9 cellular contexts compared by ENCODE assay signal in genomic region chr4:99821918-99822503, GRCh38. TPM values are rescaled to one million over a fixed set of nuclear protein-coding genes. Genes with fewer than 3 reads are reported as not detected.
DNase-seq lines count a peak whose midpoint lies in the region; ATAC-seq lines count a peak whose summit lies in the region.
"Had no signal": no experiment of that assay in that cellular context is flagged by ENCODE, and none has a peak within 500 bp of the region (broad histone marks: within the 10 kb centered on the region; RNA-seq: fewer than 3 reads in every experiment).

No MANE protein-coding gene starts in this region.

- no peaks in the 10 kb centered on the region for H3K9me3 Mint-ChIP-seq in T-cell

- peaks cover 0 to 27% (median 0%) of the 10 kb centered on the region in 11 experiments; a peak in 2 of 22 replicates for H3K36me3 ChIP-seq in BLaER1 treated with 17β-estradiol and CSF1 and Interleukin-3, amounts not matched to agents 10 nM and 100 nM

- peak overlapping the region in 3 of 11 experiments; percentile 13 to 37 (median 16); a peak in 5 of 22 replicates for H3K27ac ChIP-seq in BLaER1 treated with 17β-estradiol and CSF1 and Interleukin-3, amounts not matched to agents 10 nM and 100 nM

- peak overlapping the region in 1 of 3 donors; percentile 7 for H3K4me3 Mint-ChIP-seq in T-cell

- H3K4me2 ChIP-seq in BLaER1 treated with 17β-estradiol and CSF1 and Interleukin-3, amounts not matched to agents 10 nM and 100 nM, result peak overlapping the region; percentile 50 to 93 (median 68)

- peaks cover 0 to 48% (median 0%) of the 10 kb centered on the region in 11 experiments; a peak in 2 of 22 replicates for H4K20me1 ChIP-seq in BLaER1 treated with 17β-estradiol and CSF1 and Interleukin-3, amounts not matched to agents 10 nM and 100 nM

- peaks cover 23 to 79% (median 28%) of the 10 kb centered on the region in 10 experiments for H3K4me1 ChIP-seq in BLaER1 treated with 17β-estradiol and CSF1 and Interleukin-3, amounts not matched to agents 10 nM and 100 nM

- peaks cover 70 to 83% (median 79%) of the 10 kb centered on the region in 3 donors for H3K4me1 Mint-ChIP-seq in T-cell

- H3K4me3 ChIP-seq in BLaER1 treated with 17β-estradiol and CSF1 and Interleukin-3, amounts not matched to agents 10 nM and 100 nM, result no peak overlapping the region; a peak in 1 of 20 replicates

- ATAC-seq in GM19372 (IDR thresholded peaks at IDR 0.05; ENCODE audit: low read depth, unreplicated experiment) (peak; percentile 71), HG03103 (IDR thresholded peaks at IDR 0.05; ENCODE audit: low read depth, unreplicated experiment) (peak; percentile 74), T-cell (replicated peaks in 1 of 4) (peak in 3 of 4 experiments; percentile 12 to 35 (median 26)), esophagus mucosa (no peak)

- peaks cover 23% of the 10 kb centered on the region for H3K36me3 Mint-ChIP-seq in T-cell

- POLR2A ChIA-PET in T-cell (lab: Charles Lee), result no interaction called here

- CTCF ChIA-PET in T-cell (lab: Charles Lee), result interaction anchor here (0.5 to 3.2 kb wide), 4 partner anchors 11 to 911 kb away, joined by 3 to 8 read pairs (median 3); no protein-coding TSS in a partner anchor

- peak overlapping the region; percentile 12 to 21 for H3K27ac Mint-ChIP-seq in T-cell

- no peak overlapping the region for H3K9ac ChIP-seq in BLaER1 treated with 17β-estradiol and CSF1 and Interleukin-3, amounts not matched to agents 10 nM and 100 nM

- H3K27me3 Mint-ChIP-seq in T-cell, result no peaks in the 10 kb centered on the region

- H3K27me3 ChIP-seq in BLaER1 treated with 17β-estradiol and CSF1 and Interleukin-3, amounts not matched to agents 10 nM and 100 nM, result no peaks in the 10 kb centered on the region

- H3K9me3 ChIP-seq in BLaER1 treated with 17β-estradiol and CSF1 and Interleukin-3, amounts not matched to agents 10 nM and 100 nM (replicated peaks in 1 of 11), result no peaks in the 10 kb centered on the region

- DNase-seq in T-cell, result no peak
- DNase-seq in NCI-H128 (lab: John Stamatoyannopoulos, UW; ENCODE audit: unreplicated experiment), result no peak
- no peak for DNase-seq in activated CD4-positive, alpha-beta T cell treated with anti-CD3 and anti-CD28 coated beads, Interleukin-2, amount 50 U/mL, for 48 hours
- no peak for DNase-seq in activated naive CD4-positive, alpha-beta T cell treated with Interleukin-2 at 50 U/mL for 16 hours

RNA-seq across cellular contexts. Expression of gene DAPP1, which starts 5.4 kb away (rescaled TPM):
- total RNA-seq in T-cell, result 10 to 100 TPM; 12.9 to 18.7 (median 14.3) TPM
- total RNA-seq in esophagus mucosa, result 54.7 TPM
- total RNA-seq: fibroblast of villous mesenchyme had no signal
